16 cellular contexts compared by ENCODE assay signal in the genomic region with DNA sequence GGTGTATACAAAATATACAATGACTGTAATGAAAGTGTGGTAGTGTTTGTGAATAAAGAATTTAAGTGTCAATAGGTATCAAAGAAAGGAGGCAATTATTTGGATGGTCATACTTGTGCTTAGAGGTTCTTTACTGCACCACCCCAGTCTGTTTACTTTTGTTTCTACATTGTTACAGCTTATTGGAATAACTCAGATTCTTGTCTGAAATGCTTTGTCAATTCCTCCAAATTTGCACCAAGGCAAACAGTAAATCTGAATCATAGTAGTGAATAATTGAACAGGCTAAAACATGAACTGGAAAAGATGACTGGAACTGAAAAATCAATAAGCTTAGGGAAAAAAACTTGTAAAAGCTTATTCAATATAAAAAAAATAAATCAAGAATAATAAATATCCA.
"Had no signal": no experiment of that assay in that cellular context is flagged by ENCODE, and none has a peak within 500 bp of the region (broad histone marks: within the 10 kb centered on the region; RNA-seq: fewer than 3 reads in every experiment).

No MANE protein-coding gene starts in this region.

- H3K79me2 ChIP-seq: parathyroid adenoma had no signal

- H3K4me3 ChIP-seq: adrenal gland, gastroesophageal sphincter, heart left ventricle, thyroid gland had no signal

- H3K27ac Mint-ChIP-seq: activated CD8-positive, alpha-beta T cell treated with anti-CD3 and anti-CD28 coated beads for 36 hours; activated naive CD4-positive, alpha-beta T cell treated with anti-CD3 and anti-CD28 coated beads, Interleukin-2, amount 50 U/mL, for 24 hours; naive thymus-derived CD8-positive, alpha-beta T cell had no signal

- DNase-seq: activated CD4-positive, alpha-beta T cell treated with anti-CD3 and anti-CD28 coated beads for 48 hours; activated CD4-positive, CD25-positive, alpha-beta regulatory T cell; activated CD8-positive, alpha-beta T cell treated with anti-CD3 and anti-CD28 coated beads for 36 hours; activated T-cell treated with anti-CD3 and anti-CD28 coated beads, Interleukin-2, amount 50 U/mL, for 1 hour; adrenal gland; heart left ventricle; kidney glomerular epithelial cell; naive thymus-derived CD8-positive, alpha-beta T cell; retina; stimulated activated naive CD4-positive, alpha-beta T cell treated with Interleukin-2 at 50 U/mL for 16 hours; T-helper 1 cell; T-helper 9 cell; thyroid gland had no signal

- H2AFZ ChIP-seq: parathyroid adenoma had no signal

- ATAC-seq: activated CD8-positive, alpha-beta T cell treated with anti-CD3 and anti-CD28 coated beads for 36 hours; gastroesophageal sphincter; heart left ventricle; naive thymus-derived CD8-positive, alpha-beta T cell had no signal

- H3K27me3 Mint-ChIP-seq: activated CD8-positive, alpha-beta T cell treated with anti-CD3 and anti-CD28 coated beads for 36 hours; activated naive CD4-positive, alpha-beta T cell treated with anti-CD3 and anti-CD28 coated beads, Interleukin-2, amount 50 U/mL, for 24 hours; naive thymus-derived CD8-positive, alpha-beta T cell had no signal

- H3K27me3 ChIP-seq: adrenal gland, gastroesophageal sphincter, heart left ventricle, thyroid gland had no signal

- H3K36me3 ChIP-seq: adrenal gland, gastroesophageal sphincter, heart left ventricle, thyroid gland had no signal

- H3K4me1 ChIP-seq: adrenal gland, gastroesophageal sphincter, parathyroid adenoma, thyroid gland had no signal

- H3K9me3 Mint-ChIP-seq: activated CD8-positive, alpha-beta T cell treated with anti-CD3 and anti-CD28 coated beads for 36 hours; activated naive CD4-positive, alpha-beta T cell treated with anti-CD3 and anti-CD28 coated beads, Interleukin-2, amount 50 U/mL, for 24 hours had no signal

- H3K27ac ChIP-seq: adrenal gland, gastroesophageal sphincter, heart left ventricle, parathyroid adenoma, thyroid gland had no signal

- H3K9me3 ChIP-seq: adrenal gland, gastroesophageal sphincter, thyroid gland had no signal

- H3K4me1 Mint-ChIP-seq: activated naive CD4-positive, alpha-beta T cell treated with anti-CD3 and anti-CD28 coated beads, Interleukin-2, amount 50 U/mL, for 24 hours had no signal

- H3K4me3 Mint-ChIP-seq: activated CD8-positive, alpha-beta T cell treated with anti-CD3 and anti-CD28 coated beads for 36 hours; activated naive CD4-positive, alpha-beta T cell treated with anti-CD3 and anti-CD28 coated beads, Interleukin-2, amount 50 U/mL, for 24 hours; naive thymus-derived CD8-positive, alpha-beta T cell had no signal
